ENCODE assay signal across 8 cellular contexts in genomic region chr6:31729979-31730630, GRCh38. TPM values are rescaled to one million over a fixed set of nuclear protein-coding genes. Genes with fewer than 3 reads are reported as not detected.
DNase-seq lines count a peak whose midpoint lies in the region; ATAC-seq and TF ChIP-seq lines count a peak whose summit lies in the region.

No MANE protein-coding gene starts in this region.

- H4K20me1 ChIP-seq in KMS-11 (ENCODE audit: insufficient read depth), result no peaks in the 10 kb centered on the region

- H2AFZ ChIP-seq in KMS-11 (ENCODE audit: low read depth), result peak overlapping the region; percentile 65

- H3K4me3 ChIP-seq in KMS-11 (IDR thresholded peaks at IDR 0.05; ENCODE audit: insufficient read depth, low read depth, low read length) (peak overlapping the region; percentile 35), right cardiac atrium (ENCODE audit: low read length) (peak overlapping the region; percentile 81), prostate gland (peak overlapping the region; percentile 83 to 88)

- H3K36me3 ChIP-seq in KMS-11 (ENCODE audit: insufficient read depth), result peaks cover 7% of the 10 kb centered on the region; the same call in 1 of the 2 replicates
- H3K36me3 ChIP-seq in prostate gland, result peaks cover 4 to 14% of the 10 kb centered on the region in 2 donors

- peak; percentile 70 for DNase-seq in NCI-H1436 (lab: John Stamatoyannopoulos, UW)
- no peak for DNase-seq in NCI-H1436 treated with DMSO at 0.1 percent for 48 hours (lab: John Stamatoyannopoulos, UW)
- peak; percentile 28 to 76 (median 63) for DNase-seq in T-helper 2 cell
- DNase-seq in astrocyte of the hippocampus (ENCODE audit: low read depth, low spot score), result peak; percentile 97
- DNase-seq in right cardiac atrium, result peak; percentile 94 to 98 (median 98)
- peak; percentile 82 for DNase-seq in prostate gland (ENCODE audit: low spot score)

- H3K27ac ChIP-seq in KMS-11 (no peak overlapping the region), right cardiac atrium (ENCODE audit: low read length) (peak overlapping the region; percentile 95), prostate gland (peak overlapping the region; percentile 98 to 99)

- peak; percentile 69 for TF ChIP-seq POLR2A in prostate gland (IDR thresholded peaks at IDR 0.05)

- no peak overlapping the region; the same call in 1 of the 2 replicates for H3K9ac ChIP-seq in KMS-11

- peak; percentile 90 to 92 for ATAC-seq in right cardiac atrium
- no peak for ATAC-seq in HG03196 (IDR thresholded peaks at IDR 0.05; ENCODE audit: unreplicated experiment)

- H3K4me1 ChIP-seq in KMS-11 (ENCODE audit: low read depth, poor library complexity, severe bottlenecking) (peaks cover 27% of the 10 kb centered on the region), right cardiac atrium (ENCODE audit: control insufficient read depth, insufficient read depth, low read length) (peaks cover 6% of the 10 kb centered on the region), prostate gland (replicated peaks) (peaks cover 10% of the 10 kb centered on the region)

- no peak for TF ChIP-seq CTCF in KMS-11 (conservative IDR thresholded peaks at IDR 0.05; ENCODE audit: low read depth, low read length)
- TF ChIP-seq CTCF in prostate gland (IDR thresholded peaks at IDR 0.05), result peak in 1 of 4 experiments; percentile 18

- H3K79me2 ChIP-seq in KMS-11 (ENCODE audit: insufficient read depth, low read depth), result peaks cover 20% of the 10 kb centered on the region; the same call in 1 of the 2 replicates

- H3K9me3 ChIP-seq in right cardiac atrium (ENCODE audit: control insufficient read depth, low read length) (no peaks in the 10 kb centered on the region), prostate gland (no peaks in the 10 kb centered on the region)

- H3K4me2 ChIP-seq in KMS-11, result peak overlapping the region; percentile 52

- H3K27me3 ChIP-seq in KMS-11 (ENCODE audit: insufficient read depth, low read depth) (no peaks in the 10 kb centered on the region), right cardiac atrium (ENCODE audit: control insufficient read depth, insufficient read depth) (no peaks in the 10 kb centered on the region), prostate gland (replicated peaks; ENCODE audit: insufficient read depth) (no peaks in the 10 kb centered on the region)

- WGBS in right cardiac atrium, result 1% methylated on average over 46 of the region's 46 CpGs
- 1% methylated on average over 46 of the region's 46 CpGs for WGBS in prostate gland

- intact Hi-C loops in right cardiac atrium (cut with DNase I), result loop anchor here in 3 of 4 donors (2.0 to 10.0 kb wide), 4 partner anchors 48 to 105 kb away; partner anchors contain the start of genes CSNK2B (in 1 of the 3), HSPA1B (in 1 of the 3), LY6G5B (in 1 of the 3) and LY6G5C (in 1 of the 3)
- intact Hi-C loops in prostate gland (cut with DNase I), result loop anchor here (2.0 to 5.0 kb wide), 3 partner anchors 27 to 167 kb away; partner anchors contain the start of genes ABHD16A, EHMT2 and LY6G5C

RNA-seq across cellular contexts. Expression of gene DDAH2, which starts 1.0 kb away (rescaled TPM):
- total RNA-seq in right cardiac atrium (10 to 100 TPM; 42.4 to 55.6 (median 49.3) TPM), prostate gland (10 to 100 TPM; 73.3 to 83.7 TPM)
- 57.4 TPM for polyA plus RNA-seq in right cardiac atrium

RNA-seq across cellular contexts. Expression of gene CLIC1, which starts 6.2 kb away (rescaled TPM):
- total RNA-seq in right cardiac atrium (100 to 1,000 TPM in 3 of 4 donors, 10 to 100 TPM in 1; 99.4 to 153 (median 116) TPM), prostate gland (100 to 1,000 TPM; 224 to 331 TPM)
- polyA plus RNA-seq in right cardiac atrium, result 116 TPM

RNA-seq across cellular contexts. Expression of gene MPIG6B, which starts 6.9 kb away (rescaled TPM):
- total RNA-seq in right cardiac atrium (under 1 TPM in 3 of 4 donors, not detected in 1; 0.31 to 0.37 (median 0.35) TPM), prostate gland (under 1 TPM in 1 of 2 donors, not detected in 1; 0.74 TPM)
- 0.20 TPM for polyA plus RNA-seq in right cardiac atrium

RNA-seq across cellular contexts. Expression of gene LY6G6C, which starts 8.6 kb away (rescaled TPM):
- total RNA-seq in right cardiac atrium, result not detected
- polyA plus RNA-seq in right cardiac atrium, result 0.18 TPM
- not detected for total RNA-seq in prostate gland

RNA-seq across cellular contexts. Expression of gene MSH5, which starts 9.7 kb away (rescaled TPM):
- total RNA-seq in right cardiac atrium, result 1 to 10 TPM; 2.6 to 3.2 (median 3.0) TPM
- polyA plus RNA-seq in right cardiac atrium, result 1.8 TPM
- total RNA-seq in prostate gland, result 10 to 100 TPM; 10.5 to 72.4 TPM

Comparison
In these comparisons a context has a peak if more than half of its experiments do, and no peak if none do; other contexts are left out.
1. H3K4me3 ChIP-seq: peak in every context shown above with its lines; median percentile 86 in prostate gland; 81 in right cardiac atrium; 35 in KMS-11.